43 cellular contexts compared by ENCODE assay signal in the genomic region with DNA sequence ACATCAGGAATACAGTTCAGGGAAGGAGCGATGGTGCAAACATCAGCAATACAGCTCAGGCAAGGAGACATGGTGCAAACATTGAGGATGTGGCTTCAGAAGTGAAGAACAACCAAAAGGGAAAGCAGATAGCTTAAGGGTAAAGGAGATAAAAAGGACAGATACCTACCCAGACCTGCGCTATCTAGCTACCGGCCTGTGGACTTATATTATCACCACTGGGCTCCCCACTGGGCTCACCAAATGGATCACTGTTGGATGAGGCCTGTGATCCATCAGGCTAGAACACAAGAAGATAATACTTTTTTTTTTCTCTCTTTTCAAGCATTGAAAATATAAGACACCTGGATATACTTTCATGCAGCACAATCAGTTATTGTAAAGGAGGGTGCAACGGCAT. TPM values are rescaled to one million over a fixed set of nuclear protein-coding genes. Genes with fewer than 3 reads are reported as not detected.
"Had no signal": no experiment of that assay in that cellular context is flagged by ENCODE, and none has a peak within 500 bp of the region (broad histone marks: within the 10 kb centered on the region; RNA-seq: fewer than 3 reads in every experiment).

No MANE protein-coding gene starts in this region.

- H3K27me3 ChIP-seq: ascending aorta, body of pancreas, brain microvascular endothelial cell, breast epithelium, cardiac muscle cell had no signal

- H3K27ac Mint-ChIP-seq: activated naive CD4-positive, alpha-beta T cell treated with anti-CD3 and anti-CD28 coated beads for 36 hours; activated naive CD4-positive, alpha-beta T cell treated with anti-CD3 and anti-CD28 coated beads, Interleukin-2, amount 10 ng/mL, durations not matched to agents 7 days and 5 days; activated naive CD4-positive, alpha-beta T cell treated with anti-CD3 and anti-CD28 coated beads, Interleukin-2, amount 50 U/mL, for 24 hours; activated naive CD4-positive, alpha-beta T cell treated with anti-CD3 and anti-CD28 coated beads, Interleukin-2, amount 50 U/mL, for 72 hours; activated naive CD8-positive, alpha-beta T cell; activated naive CD8-positive, alpha-beta T cell treated with anti-CD3 and anti-CD28 coated beads for 36 hours; activated naive CD8-positive, alpha-beta T cell treated with anti-CD3 and anti-CD28 coated beads, Interleukin-2, amount 10 ng/mL, durations not matched to agents 7 days and 5 days; activated naive CD8-positive, alpha-beta T cell treated with anti-CD3 and anti-CD28 coated beads, Interleukin-2, amount 50 U/mL, for 24 hours; activated T-cell treated with anti-CD3 and anti-CD28 coated beads, Interleukin-2, amount 50 U/mL, for 24 hours; activated T-cell treated with anti-CD3 and anti-CD28 coated beads, Interleukin-2, amount 50 U/mL, for 72 hours; activated T-helper 1 cell treated with anti-CD3 and anti-CD28 coated beads, Interleukin-12 subunit alpha, Interleukin-12 subunit beta, Interleukin-2, Interleukin-4 antibody, amounts not matched to agents 30 ng/mL and 10 ng/mL and 1 ng/mL, durations not matched to agents 14 hours and 24 hours and 36 hours; activated T-helper 17 cell treated with anti-CD3 and anti-CD28 coated beads, Interleukin-2, amount 50 U/mL, for 72 hours; activated T-helper 2 cell treated with anti-CD3 and anti-CD28 coated beads, Interferon-gamma antibody, Interleukin-2, Interleukin-4, amounts not matched to agents 10 μg/mL and 5 μg/mL and 100 μg/mL, durations not matched to agents 14 hours and 24 hours and 36 hours; brain had no signal

- H3K9me3 Mint-ChIP-seq: activated naive CD4-positive, alpha-beta T cell treated with anti-CD3 and anti-CD28 coated beads for 36 hours; activated naive CD4-positive, alpha-beta T cell treated with anti-CD3 and anti-CD28 coated beads, Interleukin-2, amount 10 ng/mL, durations not matched to agents 7 days and 5 days; activated naive CD4-positive, alpha-beta T cell treated with anti-CD3 and anti-CD28 coated beads, Interleukin-2, amount 50 U/mL, for 24 hours; activated naive CD4-positive, alpha-beta T cell treated with anti-CD3 and anti-CD28 coated beads, Interleukin-2, amount 50 U/mL, for 72 hours; activated naive CD8-positive, alpha-beta T cell treated with anti-CD3 and anti-CD28 coated beads for 36 hours; activated naive CD8-positive, alpha-beta T cell treated with anti-CD3 and anti-CD28 coated beads, Interleukin-2, amount 10 ng/mL, durations not matched to agents 7 days and 5 days; activated naive CD8-positive, alpha-beta T cell treated with anti-CD3 and anti-CD28 coated beads, Interleukin-2, amount 50 U/mL, for 24 hours; activated T-cell treated with anti-CD3 and anti-CD28 coated beads, Interleukin-2, amount 50 U/mL, for 24 hours; activated T-cell treated with anti-CD3 and anti-CD28 coated beads, Interleukin-2, amount 50 U/mL, for 4 hours; activated T-helper 1 cell treated with anti-CD3 and anti-CD28 coated beads, Interleukin-12 subunit alpha, Interleukin-12 subunit beta, Interleukin-2, Interleukin-4 antibody, amounts not matched to agents 30 ng/mL and 10 ng/mL and 1 ng/mL, durations not matched to agents 14 hours and 24 hours and 36 hours; activated T-helper 17 cell treated with anti-CD3 and anti-CD28 coated beads, Interleukin-2, amount 50 U/mL, for 72 hours; activated T-helper 2 cell treated with anti-CD3 and anti-CD28 coated beads, Interferon-gamma antibody, Interleukin-2, Interleukin-4, amounts not matched to agents 10 μg/mL and 5 μg/mL and 100 μg/mL, durations not matched to agents 14 hours and 24 hours and 36 hours; brain; central memory CD8-positive, alpha-beta T cell had no signal

- H3K4me1 ChIP-seq: ascending aorta, body of pancreas, breast epithelium had no signal

- H3K4me3 Mint-ChIP-seq: activated naive CD4-positive, alpha-beta T cell treated with anti-CD3 and anti-CD28 coated beads for 36 hours; activated naive CD4-positive, alpha-beta T cell treated with anti-CD3 and anti-CD28 coated beads, Interleukin-2, amount 10 ng/mL, durations not matched to agents 7 days and 5 days; activated naive CD4-positive, alpha-beta T cell treated with anti-CD3 and anti-CD28 coated beads, Interleukin-2, amount 50 U/mL, for 24 hours; activated naive CD8-positive, alpha-beta T cell; activated naive CD8-positive, alpha-beta T cell treated with anti-CD3 and anti-CD28 coated beads for 36 hours; activated naive CD8-positive, alpha-beta T cell treated with anti-CD3 and anti-CD28 coated beads, Interleukin-2, amount 10 ng/mL, durations not matched to agents 7 days and 5 days; activated naive CD8-positive, alpha-beta T cell treated with anti-CD3 and anti-CD28 coated beads, Interleukin-2, amount 50 U/mL, for 24 hours; activated T-cell treated with anti-CD3 and anti-CD28 coated beads, Interleukin-2, amount 50 U/mL, for 24 hours; activated T-cell treated with anti-CD3 and anti-CD28 coated beads, Interleukin-2, amount 50 U/mL, for 4 hours; activated T-cell treated with anti-CD3 and anti-CD28 coated beads, Interleukin-2, amount 50 U/mL, for 72 hours; activated T-helper 1 cell treated with anti-CD3 and anti-CD28 coated beads, Interleukin-12 subunit alpha, Interleukin-12 subunit beta, Interleukin-2, Interleukin-4 antibody, amounts not matched to agents 30 ng/mL and 10 ng/mL and 1 ng/mL, durations not matched to agents 14 hours and 24 hours and 36 hours; activated T-helper 17 cell treated with anti-CD3 and anti-CD28 coated beads, Interleukin-2, amount 50 U/mL, for 72 hours; brain; central memory CD8-positive, alpha-beta T cell had no signal

- H3K27me3 Mint-ChIP-seq: activated naive CD4-positive, alpha-beta T cell treated with anti-CD3 and anti-CD28 coated beads, Interleukin-2, amount 10 ng/mL, durations not matched to agents 7 days and 5 days; activated naive CD8-positive, alpha-beta T cell treated with anti-CD3 and anti-CD28 coated beads, Interleukin-2, amount 10 ng/mL, durations not matched to agents 7 days and 5 days; activated naive CD8-positive, alpha-beta T cell treated with anti-CD3 and anti-CD28 coated beads, Interleukin-2, amount 50 U/mL, for 24 hours; activated T-cell treated with anti-CD3 and anti-CD28 coated beads, Interleukin-2, amount 50 U/mL, for 24 hours; activated T-helper 17 cell treated with anti-CD3 and anti-CD28 coated beads, Interleukin-2, amount 50 U/mL, for 72 hours had no signal

- H3K4me1 Mint-ChIP-seq: activated naive CD4-positive, alpha-beta T cell treated with anti-CD3 and anti-CD28 coated beads, Interleukin-2, amount 10 ng/mL, durations not matched to agents 7 days and 5 days; activated naive CD4-positive, alpha-beta T cell treated with anti-CD3 and anti-CD28 coated beads, Interleukin-2, amount 50 U/mL, for 24 hours; activated naive CD8-positive, alpha-beta T cell treated with anti-CD3 and anti-CD28 coated beads for 36 hours; activated naive CD8-positive, alpha-beta T cell treated with anti-CD3 and anti-CD28 coated beads, Interleukin-2, amount 10 ng/mL, durations not matched to agents 7 days and 5 days; activated naive CD8-positive, alpha-beta T cell treated with anti-CD3 and anti-CD28 coated beads, Interleukin-2, amount 50 U/mL, for 24 hours; activated T-helper 17 cell treated with anti-CD3 and anti-CD28 coated beads, Interleukin-2, amount 50 U/mL, for 72 hours; central memory CD8-positive, alpha-beta T cell had no signal

- H3K36me3 Mint-ChIP-seq: activated naive CD4-positive, alpha-beta T cell treated with anti-CD3 and anti-CD28 coated beads, Interleukin-2, amount 10 ng/mL, durations not matched to agents 7 days and 5 days; activated naive CD4-positive, alpha-beta T cell treated with anti-CD3 and anti-CD28 coated beads, Interleukin-2, amount 50 U/mL, for 24 hours; activated naive CD4-positive, alpha-beta T cell treated with anti-CD3 and anti-CD28 coated beads, Interleukin-2, amount 50 U/mL, for 72 hours; activated naive CD8-positive, alpha-beta T cell; activated naive CD8-positive, alpha-beta T cell treated with anti-CD3 and anti-CD28 coated beads for 36 hours; activated naive CD8-positive, alpha-beta T cell treated with anti-CD3 and anti-CD28 coated beads, Interleukin-2, amount 10 ng/mL, durations not matched to agents 7 days and 5 days had no signal

- H3K27ac ChIP-seq: ascending aorta, body of pancreas, brain microvascular endothelial cell, breast epithelium, cardiac muscle cell had no signal

- DNase-seq: activated effector memory CD4-positive, alpha-beta T cell treated with anti-CD3 and anti-CD28 coated beads, Interleukin-2, amount 50 U/mL, for 16 hours; activated effector memory CD4-positive, alpha-beta T cell treated with Interleukin-2 at 50 U/mL for 16 hours; activated gamma-delta T cell; activated gamma-delta T cell treated with Interleukin-2 at 50 U/mL for 16 hours; activated naive CD4-positive, alpha-beta T cell; activated naive CD4-positive, alpha-beta T cell treated with anti-CD3 and anti-CD28 coated beads for 36 hours; activated naive CD4-positive, alpha-beta T cell treated with anti-CD3 and anti-CD28 coated beads, Interleukin-2, amount 10 ng/mL, durations not matched to agents 7 days and 5 days; activated naive CD4-positive, alpha-beta T cell treated with anti-CD3 and anti-CD28 coated beads, Interleukin-2, amount 50 U/mL, for 16 hours; activated naive CD4-positive, alpha-beta T cell treated with Interleukin-2 at 50 U/mL for 16 hours; activated naive CD8-positive, alpha-beta T cell treated with anti-CD3 and anti-CD28 coated beads for 36 hours; activated naive CD8-positive, alpha-beta T cell treated with anti-CD3 and anti-CD28 coated beads, Interleukin-2, amount 10 ng/mL, durations not matched to agents 7 days and 5 days; activated naive CD8-positive, alpha-beta T cell treated with anti-CD3 and anti-CD28 coated beads, Interleukin-2, amount 50 U/mL, for 24 hours; activated T-cell treated with anti-CD3 and anti-CD28 coated beads, Interleukin-2, amount 50 U/mL, for 1 hour; activated T-cell treated with anti-CD3 and anti-CD28 coated beads, Interleukin-2, amount 50 U/mL, for 24 hours; activated T-cell treated with anti-CD3 and anti-CD28 coated beads, Interleukin-2, amount 50 U/mL, for 4 hours; activated T-cell treated with anti-CD3 and anti-CD28 coated beads, Interleukin-2, amount 50 U/mL, for 48 hours; activated T-cell treated with anti-CD3 and anti-CD28 coated beads, Interleukin-2, amount 50 U/mL, for 72 hours; amniotic stem cell; amygdala; anterior cingulate cortex; aorta; body of pancreas; brain microvascular endothelial cell; caudate nucleus; central memory CD4-positive, alpha-beta T cell; cerebellar nuclear complex had no signal

- H3K9me3 ChIP-seq: ascending aorta, body of pancreas, breast epithelium had no signal

- ATAC-seq: activated naive CD4-positive, alpha-beta T cell treated with anti-CD3 and anti-CD28 coated beads, Interleukin-2, amount 50 U/mL, for 72 hours; activated naive CD8-positive, alpha-beta T cell treated with anti-CD3 and anti-CD28 coated beads, Interleukin-2, amount 50 U/mL, for 24 hours; activated T-cell treated with anti-CD3 and anti-CD28 coated beads, Interleukin-2, amount 50 U/mL, for 4 hours; activated T-cell treated with anti-CD3 and anti-CD28 coated beads, Interleukin-2, amount 50 U/mL, for 72 hours; activated T-helper 17 cell treated with anti-CD3 and anti-CD28 coated beads, Interleukin-2, amount 50 U/mL, for 72 hours; body of pancreas had no signal

- H3K36me3 ChIP-seq: ascending aorta, brain microvascular endothelial cell, breast epithelium had no signal

- H3K4me3 ChIP-seq: ascending aorta, body of pancreas, breast epithelium, cardiac muscle cell had no signal

RNA-seq across cellular contexts. Expression of a gene that starts 44.7 kb away (rescaled TPM):
- total RNA-seq: activated naive CD4-positive, alpha-beta T cell treated with anti-CD3 and anti-CD28 coated beads for 36 hours; activated naive CD4-positive, alpha-beta T cell treated with anti-CD3 and anti-CD28 coated beads, Interleukin-2, amount 50 U/mL, for 72 hours; activated naive CD8-positive, alpha-beta T cell treated with anti-CD3 and anti-CD28 coated beads for 36 hours; activated naive CD8-positive, alpha-beta T cell treated with anti-CD3 and anti-CD28 coated beads, Interleukin-2, amount 10 ng/mL, durations not matched to agents 7 days and 5 days; activated T-cell treated with anti-CD3 and anti-CD28 coated beads, Interleukin-2, amount 50 U/mL, for 4 hours; activated T-cell treated with anti-CD3 and anti-CD28 coated beads, Interleukin-2, amount 50 U/mL, for 72 hours; activated T-helper 1 cell treated with anti-CD3 and anti-CD28 coated beads, Interleukin-12 subunit alpha, Interleukin-12 subunit beta, Interleukin-2, Interleukin-4 antibody, amounts not matched to agents 30 ng/mL and 10 ng/mL and 1 ng/mL, durations not matched to agents 14 hours and 24 hours and 36 hours; activated T-helper 17 cell treated with anti-CD3 and anti-CD28 coated beads, Interleukin-2, amount 50 U/mL, for 72 hours; activated T-helper 2 cell treated with anti-CD3 and anti-CD28 coated beads, Interferon-gamma antibody, Interleukin-2, Interleukin-4, amounts not matched to agents 10 μg/mL and 5 μg/mL and 100 μg/mL, durations not matched to agents 14 hours and 24 hours and 36 hours; aorta; astrocyte; body of pancreas; breast epithelium; bronchial epithelial cell; cardiac muscle cell; cardiac septum; cerebellum; chondrocyte had no signal
- polyA plus RNA-seq: adipose tissue, aorta, cardiac muscle cell had no signal
